In genomic region chr19:13825489-13826475, GRCh38 we compare ENCODE assay signal across 8 cellular contexts. TPM values are rescaled to one million over a fixed set of nuclear protein-coding genes. Genes with fewer than 3 reads are reported as not detected.
DNase-seq lines count a peak whose midpoint lies in the region; FAIRE-seq and TF ChIP-seq lines count a peak whose summit lies in the region.

No MANE protein-coding gene starts in this region.

- CTCF ChIA-PET in RWPE1 (lab: Yijun Ruan, JAX): interaction anchor here (1.0 to 1.8 kb wide), 2 partner anchors 37 kb away, joined by 3 to 9 read pairs; no protein-coding TSS in a partner anchor

- no peak overlapping the region for H3K4me3 ChIP-seq in AG09309 (ENCODE audit: control insufficient read depth, low read depth, low read length)

- POLR2A ChIA-PET in RWPE1 (lab: Yijun Ruan, JAX; ENCODE audit: low non-redundant PET): interaction anchor here (0.5 kb wide), 1 partner anchor 14 kb away, joined by 4 read pairs; no protein-coding TSS in a partner anchor

- no peak for FAIRE-seq in GM19239 (lab: Jason Lieb, UNC)

- DNase-seq in AG09309 (ENCODE audit: low read depth): no peak
- peak; percentile 10 for DNase-seq in GDM1 (lab: John Stamatoyannopoulos, UW)
- DNase-seq in RWPE1 (ENCODE audit: low spot score): no peak
- DNase-seq in iPS-NIHi7 (ENCODE audit: extremely low spot score): peak; percentile 81
- no peak for DNase-seq in central memory CD4-positive, alpha-beta T cell
- DNase-seq in NOMO-1 treated with DMSO at 0.1 percent for 48 hours (lab: John Stamatoyannopoulos, UW; ENCODE audit: unreplicated experiment): no peak
- no peak for DNase-seq in GM19239 (ENCODE audit: insufficient read length, low spot score)
- DNase-seq in mucosa of gallbladder (ENCODE audit: low spot score): no peak

- TF ChIP-seq CTCF in AG09309 (IDR thresholded peaks at IDR 0.05; ENCODE audit: control insufficient read depth, insufficient read depth, low read depth, low read length, missing control alignments) (peak; percentile 9), RWPE1 (conservative IDR thresholded peaks at IDR 0.05; ENCODE audit: low read depth) (no peak)

- H3K27ac ChIP-seq in RWPE1: peak overlapping the region; percentile 100

RNA-seq across cellular contexts. Expression of gene ZSWIM4, which starts 30.5 kb away (rescaled TPM):
- 11.2 TPM for total RNA-seq in mucosa of gallbladder

RNA-seq across cellular contexts. Expression of gene NANOS3, which starts 51.2 kb away (rescaled TPM):
- 0.75 TPM for total RNA-seq in mucosa of gallbladder

RNA-seq across cellular contexts. Expression of gene C19orf53, which starts 51.5 kb away (rescaled TPM):
- 91.3 TPM for total RNA-seq in mucosa of gallbladder

Comparison
In these comparisons a context has a peak if more than half of its experiments do, and no peak if none do; other contexts are left out.
1. DNase-seq: peak in GDM1 (single experiment) and iPS-NIHi7 (single experiment); none in AG09309 (single experiment), RWPE1 (single experiment), central memory CD4-positive, alpha-beta T cell (single experiment), NOMO-1 treated with DMSO at 0.1 percent for 48 hours (single experiment), GM19239 (single experiment) and mucosa of gallbladder (single experiment).